20 cellular contexts compared by ENCODE assay signal in genomic region chr19:19276851-19277250, GRCh38. TPM values are rescaled to one million over a fixed set of nuclear protein-coding genes. Genes with fewer than 3 reads are reported as not detected.
DNase-seq lines count a peak whose midpoint lies in the region; ATAC-seq and TF ChIP-seq lines count a peak whose summit lies in the region.
"Had no signal": no experiment of that assay in that cellular context is flagged by ENCODE, and none has a peak within 500 bp of the region (broad histone marks: within the 10 kb centered on the region; RNA-seq: fewer than 3 reads in every experiment).

No MANE protein-coding gene starts in this region.

- TF ChIP-seq CTCF in brain microvascular endothelial cell (IDR thresholded peaks at IDR 0.05; ENCODE audit: low read depth, low read length, missing control alignments) (no peak), smooth muscle cell (IDR thresholded peaks at IDR 0.05; ENCODE audit: borderline replicate concordance, insufficient read depth, poor library complexity, severe bottlenecking) (no peak)

- H2AFZ ChIP-seq in smooth muscle cell (ENCODE audit: low read depth) = no peak overlapping the region

- no peak for ATAC-seq in effector memory CD8-positive, alpha-beta T cell (replicated peaks)
- ATAC-seq: K562 had no signal

- H3K4me3 Mint-ChIP-seq in effector memory CD8-positive, alpha-beta T cell = no peak overlapping the region
- H3K4me3 Mint-ChIP-seq: H9 had no signal

- H3K36me3 ChIP-seq in brain microvascular endothelial cell (replicated peaks) (peaks cover 26% of the 10 kb centered on the region), smooth muscle cell (ENCODE audit: low read depth) (no peaks in the 10 kb centered on the region)

- peak; percentile 9 for DNase-seq in HuH-7 (ENCODE audit: low spot score)
- no peak for DNase-seq in brain microvascular endothelial cell
- DNase-seq in islet precursor cell = peak; percentile 48
- DNase-seq in smooth muscle cell (lab: John Stamatoyannopoulos, UW; ENCODE audit: unreplicated experiment) = no peak
- DNase-seq in effector memory CD8-positive, alpha-beta T cell = no peak
- no peak for DNase-seq in DMS53 treated with DMSO at 0.1 percent for 48 hours (lab: John Stamatoyannopoulos, UW; ENCODE audit: unreplicated experiment)
- no peak for DNase-seq in HK-2 (ENCODE audit: unreplicated experiment)
- DNase-seq: ACHN, AML-193, DMS79 treated with DMSO at 0.1 percent for 48 hours, H9, NCI-H1105 treated with DMSO at 0.1 percent for 48 hours, NCI-H1694, NCI-H510A, NCI-H774, OCI-M1, SHP77 treated with DMSO at 0.1 percent for 48 hours had no signal

- H3K9me3 Mint-ChIP-seq in effector memory CD8-positive, alpha-beta T cell = no peaks in the 10 kb centered on the region
- H3K9me3 Mint-ChIP-seq: H9 had no signal

- no peaks in the 10 kb centered on the region for H3K9me3 ChIP-seq in smooth muscle cell (replicated peaks; ENCODE audit: low read depth)

- H3K4me1 Mint-ChIP-seq in effector memory CD8-positive, alpha-beta T cell (ENCODE audit: low read depth in 2 of 2) = peaks cover 5 to 9% of the 10 kb centered on the region in 2 donors

- no peaks in the 10 kb centered on the region for H4K20me1 ChIP-seq in smooth muscle cell (ENCODE audit: low read depth)

- WGBS in smooth muscle cell (ENCODE audit: low lambda C conversion rate) = 75% methylated on average over 18 of the region's 20 CpGs

- H3K9ac ChIP-seq in smooth muscle cell (ENCODE audit: low read depth) = peak overlapping the region; percentile 66

- no peaks in the 10 kb centered on the region for H3K79me2 ChIP-seq in smooth muscle cell (ENCODE audit: low read depth)

- peaks cover 7 to 14% of the 10 kb centered on the region in 2 donors for H3K27me3 Mint-ChIP-seq in effector memory CD8-positive, alpha-beta T cell

- H3K4me2 ChIP-seq in smooth muscle cell = peak overlapping the region; percentile 60

- H3K27me3 ChIP-seq in brain microvascular endothelial cell (replicated peaks) (no peaks in the 10 kb centered on the region), smooth muscle cell (ENCODE audit: low read depth) (no peaks in the 10 kb centered on the region)

- H3K27ac Mint-ChIP-seq in effector memory CD8-positive, alpha-beta T cell = no peak overlapping the region
- H3K27ac Mint-ChIP-seq: H9 had no signal

- peaks cover 9% of the 10 kb centered on the region for H3K4me1 ChIP-seq in smooth muscle cell (ENCODE audit: low read depth)

- H3F3A ChIP-seq in smooth muscle cell (ENCODE audit: low read depth) = peaks cover 7% of the 10 kb centered on the region

- no peak overlapping the region for H3K4me3 ChIP-seq in brain microvascular endothelial cell (ENCODE audit: low read depth, low read length)
- H3K4me3 ChIP-seq in smooth muscle cell = no peak overlapping the region
- H3K4me3 ChIP-seq: K562 had no signal

- H3K27ac ChIP-seq in brain microvascular endothelial cell (peak overlapping the region; percentile 68), smooth muscle cell (ENCODE audit: low read depth) (peak overlapping the region; percentile 91)
- H3K27ac ChIP-seq: C4-2B had no signal

- in situ Hi-C loops in brain microvascular endothelial cell (cut with HindIII; ENCODE audit: low pct_ligation_motif_present, low sequenced_read_pairs) = no loop called here

- H3K36me3 Mint-ChIP-seq in effector memory CD8-positive, alpha-beta T cell (ENCODE audit: insufficient read depth) = peaks cover 30% of the 10 kb centered on the region

RNA-seq across cellular contexts. Expression of gene TM6SF2, which starts 3.8 kb away (rescaled TPM):
- 1.0 and 3.4 TPM in 2 replicates for total RNA-seq in smooth muscle cell
- polyA plus RNA-seq in smooth muscle cell = 7.9 and 9.4 TPM in 2 replicates
- total RNA-seq: K562, RPMI7951 had no signal
- polyA plus RNA-seq: K562 had no signal

RNA-seq across cellular contexts. Expression of gene SUGP1, which starts 43.5 kb away (rescaled TPM):
- 19.9 and 28.9 TPM in 2 replicates for total RNA-seq in smooth muscle cell
- 47.4 and 54.1 TPM in 2 replicates for polyA plus RNA-seq in smooth muscle cell

RNA-seq across cellular contexts. Expression of gene MAU2, which starts 43.8 kb away (rescaled TPM):
- total RNA-seq in smooth muscle cell = 25.4 and 28.0 TPM in 2 replicates
- polyA plus RNA-seq in smooth muscle cell = 19.9 and 27.6 TPM in 2 replicates

Comparison
In these comparisons a context has a peak if more than half of its experiments do, and no peak if none do; other contexts are left out.
1. DNase-seq: peak in HuH-7 (single experiment) and islet precursor cell (single experiment); none in brain microvascular endothelial cell (single experiment), smooth muscle cell (single experiment), effector memory CD8-positive, alpha-beta T cell (0 of 3), DMS53 treated with DMSO at 0.1 percent for 48 hours (single experiment) and HK-2 (single experiment).